18 cellular contexts compared by ENCODE assay signal in genomic region chr1:230902349-230902923, GRCh38. TPM values are rescaled to one million over a fixed set of nuclear protein-coding genes. Genes with fewer than 3 reads are reported as not detected.
DNase-seq lines count a peak whose midpoint lies in the region; ATAC-seq, FAIRE-seq and TF ChIP-seq lines count a peak whose summit lies in the region.
"Had no signal": no experiment of that assay in that cellular context is flagged by ENCODE, and none has a peak within 500 bp of the region (broad histone marks: within the 10 kb centered on the region; RNA-seq: fewer than 3 reads in every experiment).

No MANE protein-coding gene starts in this region.

- H3K27ac ChIP-seq in IMR-90 (ENCODE audit: insufficient read depth, low read length): no peak overlapping the region
- H3K27ac ChIP-seq: C4-2B had no signal

- DNase-seq in GM18507 (ENCODE audit: extremely low spot score, insufficient read length, low read depth) (no peak), IMR-90 (no peak), iPS-NIHi11 (ENCODE audit: low spot score) (peak; percentile 38), sciatic nerve (ENCODE audit: low spot score) (peak; percentile 53), HK-2 (ENCODE audit: unreplicated experiment) (no peak), Ammon's horn (ENCODE audit: low spot score) (no peak)
- DNase-seq: BE2C; CD4-positive, alpha-beta memory T cell; DMS153; DMS79 treated with DMSO at 0.1 percent for 48 hours; EL; H9 had no signal

- POLR2A ChIA-PET in IMR-90 (lab: Charles Lee; ENCODE audit: unreplicated experiment): no interaction called here

- TF ChIP-seq CTCF in IMR-90 (conservative IDR thresholded peaks at IDR 0.05; ENCODE audit: low read depth, low read length): no peak

- H2BK120ac ChIP-seq in IMR-90 (ENCODE audit: low read depth, low read length): no peak overlapping the region; the same call in 1 of the 2 replicates

- no peaks in the 10 kb centered on the region for H3K27me3 ChIP-seq in IMR-90 (ENCODE audit: control insufficient read depth, insufficient read depth, low read length)
- H3K27me3 ChIP-seq: BE2C had no signal

- H4K91ac ChIP-seq in IMR-90 (ENCODE audit: insufficient read depth, low read depth, low read length): no peak overlapping the region; the same call in 1 of the 2 replicates

- H2BK5ac ChIP-seq in IMR-90 (ENCODE audit: low read depth, low read length, poor library complexity, severe bottlenecking): no peak overlapping the region

- H2AK5ac ChIP-seq in IMR-90 (ENCODE audit: low read depth, low read length): peak overlapping the region; percentile 35

- no TSS peak for BruUV-seq in IMR-90 (replicated peaks; lab: Mats Ljungman, UMichigan)

- intact Hi-C loops in IMR-90 (cut with micrococcal nuclease): no loop called here
- intact Hi-C loops in sciatic nerve (cut with DNase I): no loop called here

- no peak overlapping the region for H2BK20ac ChIP-seq in IMR-90 (ENCODE audit: low read depth, low read length)

- no peak for TF ChIP-seq POLR2A in IMR-90 (IDR thresholded peaks at IDR 0.05; ENCODE audit: low read depth, low read length)

- H3K36me3 ChIP-seq in IMR-90 (ENCODE audit: control insufficient read depth, insufficient read depth, low read length): no peaks in the 10 kb centered on the region
- H3K36me3 ChIP-seq: BE2C had no signal

- H3K9me3 ChIP-seq in IMR-90 (ENCODE audit: control insufficient read depth, insufficient read depth, low read length): no peaks in the 10 kb centered on the region
- H3K9me3 ChIP-seq: BE2C had no signal

- no peak for TF ChIP-seq RAD21 in IMR-90 (IDR thresholded peaks at IDR 0.05; ENCODE audit: low read length)

- FAIRE-seq in GM18507 (lab: Jason Lieb, UNC): peak; percentile 74
- FAIRE-seq: A204.1, D721Med, G401.6, GM19239 had no signal

- H3K56ac ChIP-seq in IMR-90 (ENCODE audit: extremely low read depth, insufficient read depth, low read length): no peak overlapping the region

- CTCF ChIA-PET in IMR-90 (lab: Yijun Ruan, JAX): no interaction called here

- H3K14ac ChIP-seq in IMR-90 (replicated peaks; ENCODE audit: low read depth, low read length): no peak overlapping the region

- no peaks in the 10 kb centered on the region for H3K79me1 ChIP-seq in IMR-90 (ENCODE audit: low read depth in 1 of 2, low read length in 2 of 2)

- H2BK15ac ChIP-seq in IMR-90 (ENCODE audit: low read depth, low read length): no peak overlapping the region

- no peak overlapping the region for H2AFZ ChIP-seq in IMR-90 (replicated peaks; ENCODE audit: low read length, poor library complexity)

- H3K9ac ChIP-seq in IMR-90 (ENCODE audit: low read depth, low read length): no peak overlapping the region

- no peak overlapping the region for H3K4me2 ChIP-seq in IMR-90 (ENCODE audit: low read depth, low read length)

- no peak overlapping the region for H4K8ac ChIP-seq in IMR-90 (ENCODE audit: low read depth in 2 of 2, low read length in 2 of 2)

- ATAC-seq in IMR-90 (ENCODE audit: low read depth) (no peak), sciatic nerve (no peak), GM18873 (IDR thresholded peaks at IDR 0.05; ENCODE audit: low FRiP score, unreplicated experiment) (no peak)

- in situ Hi-C loops in IMR-90 (cut with MboI; ENCODE audit: low sequenced_read_pairs): no loop called here

- H3K9me1 ChIP-seq in IMR-90 (ENCODE audit: insufficient read depth, low read length): no peaks in the 10 kb centered on the region; the same call in 1 of the 2 replicates

- no peaks in the 10 kb centered on the region for H4K20me1 ChIP-seq in IMR-90 (ENCODE audit: insufficient read depth, low read length)

- dilution Hi-C loops in IMR-90 (cut with HindIII; ENCODE audit: low sequenced_read_pairs, unreplicated experiment): no loop called here

- no peak overlapping the region; the same call in 1 of the 2 replicates for H3K18ac ChIP-seq in IMR-90 (ENCODE audit: low read depth, low read length)

- 97% methylated on average over 14 of the region's 22 CpGs; no CpG with 5 or more reads in 1 of the 2 experiments for WGBS in IMR-90 (ENCODE audit: extremely low coverage in 2 of 2, insufficient read length in 1 of 2), 2 experiments

- H4K5ac ChIP-seq in IMR-90 (ENCODE audit: low read depth, low read length): no peak overlapping the region

- H2AK9ac ChIP-seq in IMR-90 (replicated peaks; ENCODE audit: low read depth, low read length, poor library complexity): no peak overlapping the region

- H3K4me3 ChIP-seq in IMR-90 (ENCODE audit: insufficient read depth, low read depth, low read length): no peak overlapping the region

- H3K23ac ChIP-seq in IMR-90 (ENCODE audit: low read depth, low read length): no peak overlapping the region

- peaks cover 10% of the 10 kb centered on the region for H3K4me1 ChIP-seq in IMR-90 (ENCODE audit: control insufficient read depth, insufficient read depth, low read length)
- H3K4me1 ChIP-seq: BE2C had no signal

- H3K4ac ChIP-seq in IMR-90 (ENCODE audit: low read depth, low read length): no peak overlapping the region

TF ChIP-seq in IMR-90, 13 proteins besides CTCF, POLR2A, EP300 and RAD21:
- TF ChIP-seq BHLHE40 (IDR thresholded peaks at IDR 0.05; ENCODE audit: low read depth, low read length) (no peak), CHD1 (IDR thresholded peaks at IDR 0.05; ENCODE audit: low read depth, low read length) (no peak), ELK1 (IDR thresholded peaks at IDR 0.05; ENCODE audit: borderline replicate concordance, low read depth, low read length) (no peak), NFE2L2 (IDR thresholded peaks at IDR 0.05; ENCODE audit: low read depth, low read length) (no peak), CEBPB (IDR thresholded peaks at IDR 0.05; ENCODE audit: low read depth, low read length) (no peak), RCOR1 (IDR thresholded peaks at IDR 0.05; ENCODE audit: insufficient replicate concordance, low read length) (no peak), RFX5 (IDR thresholded peaks at IDR 0.05; ENCODE audit: low read depth, low read length) (no peak), FOS (IDR thresholded peaks at IDR 0.05; ENCODE audit: low read depth, low read length) (no peak), SMC3 (IDR thresholded peaks at IDR 0.05; ENCODE audit: low read depth, low read length) (no peak), USF2 (IDR thresholded peaks at IDR 0.05; ENCODE audit: low read depth, low read length) (no peak), MAZ (IDR thresholded peaks at IDR 0.05; ENCODE audit: borderline replicate concordance, low read depth, low read length) (no peak), MAFK (IDR thresholded peaks at IDR 0.05; ENCODE audit: low read depth, low read length) (no peak), MXI1 (IDR thresholded peaks at IDR 0.05; ENCODE audit: borderline replicate concordance, low read depth, low read length) (no peak)

RNA-seq across cellular contexts. Expression of gene C1orf198, which starts 34.1 kb away (rescaled TPM):
- total RNA-seq in IMR-90 (2012; rRNA removed) (74.4 and 76.2 TPM in 2 replicates), sciatic nerve (121 TPM)
- polyA plus RNA-seq in IMR-90 (2012; rRNA removed): 63.9 and 67.4 TPM in 2 replicates
- polyA plus RNA-seq in IMR-90 (2012; cell fraction: cytosol; rRNA removed): 33.0 and 75.6 TPM in 2 replicates
- 260 and 261 TPM in 2 replicates for polyA plus RNA-seq in IMR-90 (2012; cell fraction: nucleus; rRNA removed; ENCODE audit: low replicate concordance)

Comparison
In these comparisons a context has a peak if more than half of its experiments do, and no peak if none do; other contexts are left out.
1. DNase-seq: peak in iPS-NIHi11 (single experiment) and sciatic nerve (single experiment); none in GM18507 (single experiment), IMR-90 (single experiment), HK-2 (single experiment) and Ammon's horn (single experiment).